ENCODE assay signal across 8 cellular contexts in genomic region chr17:46940692-46941404, GRCh38. TPM values are rescaled to one million over a fixed set of nuclear protein-coding genes. Genes with fewer than 3 reads are reported as not detected.
A peak's percentile ranks its signal among the peaks of the same experiment; 100 is the strongest.
DNase-seq lines count a peak whose midpoint lies in the region; ATAC-seq, FAIRE-seq and TF ChIP-seq lines count a peak whose summit lies in the region.

No MANE protein-coding gene starts in this region.

- DNase-seq in LoVo (ENCODE audit: low spot score) (peak; percentile 66), RPMI8226 (peak; percentile 82), fibroblast of the aortic adventitia (ENCODE audit: low read depth) (peak; percentile 75), osteoblast (ENCODE audit: insufficient read length, low spot score, missing footprints) (peak; percentile 96), transverse colon (peak; percentile 72)
- peak; percentile 32 to 52 for DNase-seq in activated T-helper 1 cell treated with anti-CD3 and anti-CD28 coated beads, Interleukin-2, amount 50 U/mL, for 16 hours (ENCODE audit: low read depth in 1 of 2, low spot score in 1 of 2)

- H3K4me1 ChIP-seq in osteoblast (ENCODE audit: insufficient read depth, low read length) (peaks cover 18% of the 10 kb centered on the region), transverse colon (peaks cover 6 to 14% (median 10%) of the 10 kb centered on the region in 4 donors)

- peak; percentile 95 for TF ChIP-seq CTCF in fibroblast of the aortic adventitia (IDR thresholded peaks at IDR 0.05; ENCODE audit: insufficient read depth, low read length)
- TF ChIP-seq CTCF in osteoblast (IDR thresholded peaks at IDR 0.05; ENCODE audit: extremely low read depth, low read depth, low read length) = peak; percentile 89
- peak; percentile 66 to 82 (median 73) for TF ChIP-seq CTCF in transverse colon (IDR thresholded peaks at IDR 0.05)

- TF ChIP-seq POLR2A in transverse colon (IDR thresholded peaks at IDR 0.05) = no peak

- peak; percentile 16 for FAIRE-seq in A204.1 (lab: Jason Lieb, UNC)

- in situ Hi-C loops in transverse colon (cut with MboI; ENCODE audit: low pct_ligation_motif_present in 1 of 4, low pct_unique_long_range_greater_than_20kb in 1 of 4, low sequenced_read_pairs in 3 of 4) = loop anchor here in 2 of 4 donors (5.0 to 10.0 kb wide), 2 partner anchors 51 to 54 kb away; no protein-coding TSS in a partner anchor

- H3K4me2 ChIP-seq in osteoblast (ENCODE audit: insufficient read depth, low read length) = no peak overlapping the region

- H3K36me3 ChIP-seq in osteoblast (ENCODE audit: insufficient read depth, low read length) = peaks cover 52% of the 10 kb centered on the region
- H3K36me3 ChIP-seq in transverse colon = peaks cover 0 to 38% (median 14%) of the 10 kb centered on the region in 4 donors

- peaks cover 3% of the 10 kb centered on the region for H3K79me2 ChIP-seq in osteoblast (ENCODE audit: insufficient read depth, low read length)

- ATAC-seq in GM18502 (IDR thresholded peaks at IDR 0.05; ENCODE audit: poor library complexity, unreplicated experiment) = peak; percentile 65

- TF ChIP-seq EP300 in transverse colon (IDR thresholded peaks at IDR 0.05; ENCODE audit: low read depth) = no peak

- H3K4me3 ChIP-seq in fibroblast of the aortic adventitia (ENCODE audit: low read depth, low read length) = no peak overlapping the region
- no peak overlapping the region for H3K4me3 ChIP-seq in osteoblast (ENCODE audit: insufficient read depth, low read length)
- H3K4me3 ChIP-seq in transverse colon = no peak overlapping the region

- no peak overlapping the region for H2AFZ ChIP-seq in osteoblast (ENCODE audit: low read length)

- H3K27ac ChIP-seq in osteoblast (ENCODE audit: low read depth, low read length) = no peak overlapping the region
- H3K27ac ChIP-seq in transverse colon = no peak overlapping the region

- intact Hi-C loops in transverse colon (cut with DNase I; ENCODE audit: low total_unique reads) = loop anchor here (10.0 kb wide), 1 partner anchor 54 kb away; no protein-coding TSS in a partner anchor

- WGBS in transverse colon (ENCODE audit: low coverage in 1 of 2), 2 donors = 42 to 64% methylated on average over 3 to 7 of the region's 7 CpGs

- H3K27me3 ChIP-seq in osteoblast (ENCODE audit: insufficient read depth, low read length) (peaks cover 7% of the 10 kb centered on the region), transverse colon (no peaks in the 10 kb centered on the region)

- peaks cover 39% of the 10 kb centered on the region for H4K20me1 ChIP-seq in osteoblast (ENCODE audit: insufficient read depth, low read length)

- H3K9me3 ChIP-seq in osteoblast (ENCODE audit: low read depth, low read length) (no peaks in the 10 kb centered on the region), transverse colon (no peaks in the 10 kb centered on the region)

RNA-seq across cellular contexts. Expression of gene GOSR2, which starts 17.9 kb away (rescaled TPM):
- total RNA-seq in fibroblast of the aortic adventitia (ENCODE audit: low replicate concordance) = 35.4 and 49.3 TPM in 2 replicates
- 43.9 and 44.9 TPM in 2 replicates for total RNA-seq in osteoblast
- 100 to 1,000 TPM in 1 of 4 donors, 10 to 100 TPM in 3; 50.0 to 102 (median 62.8) TPM for total RNA-seq in transverse colon

RNA-seq across cellular contexts. Expression of gene RPRML, which starts 38.2 kb away (rescaled TPM):
- not detected in 2 replicates for total RNA-seq in fibroblast of the aortic adventitia (ENCODE audit: low replicate concordance)
- not detected in 2 replicates for total RNA-seq in osteoblast
- total RNA-seq in transverse colon = under 1 TPM in 1 of 4 donors, not detected in 3; 0.48 TPM

Comparison
In these comparisons a context has a peak if more than half of its experiments do, and no peak if none do; other contexts are left out.
1. DNase-seq: peak in every context shown above with its lines; median percentile 96 in osteoblast; 82 in RPMI8226; 75 in fibroblast of the aortic adventitia; 72 in transverse colon; 66 in LoVo; 42 in activated T-helper 1 cell treated with anti-CD3 and anti-CD28 coated beads, Interleukin-2, amount 50 U/mL, for 16 hours.